In the genomic region with DNA sequence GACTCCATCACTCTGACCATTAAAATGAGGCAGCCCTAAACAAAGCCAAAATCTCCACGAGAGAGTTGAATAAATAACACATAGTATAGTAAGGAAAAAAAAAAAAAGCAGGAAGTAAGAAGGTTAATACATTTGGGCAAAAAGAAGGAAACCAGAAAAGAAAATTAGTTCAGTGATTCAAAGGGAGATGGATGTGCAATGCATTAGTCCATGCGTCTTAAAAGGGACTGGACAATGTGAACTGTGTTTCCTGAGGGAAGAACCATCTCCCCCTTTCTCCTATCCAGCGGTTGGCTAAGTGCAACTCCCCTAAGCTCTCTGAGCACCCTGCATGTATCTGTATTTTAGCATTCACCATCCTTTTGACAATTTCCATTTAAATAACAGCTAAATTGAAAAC, we compare ENCODE assay signal across 8 cellular contexts. TPM values are rescaled to one million over a fixed set of nuclear protein-coding genes. Genes with fewer than 3 reads are reported as not detected.
DNase-seq lines count a peak whose midpoint lies in the region; ATAC-seq, FAIRE-seq and TF ChIP-seq lines count a peak whose summit lies in the region.

No MANE protein-coding gene starts in this region.

- FAIRE-seq in GM18507 (lab: Jason Lieb, UNC): peak; percentile 21

- peaks cover 5% of the 10 kb centered on the region for H3K4me1 ChIP-seq in fibroblast of lung (ENCODE audit: control insufficient read depth, extremely low read depth, insufficient read depth, low read length)
- peaks cover 27 to 33% of the 10 kb centered on the region in 2 donors for H3K4me1 ChIP-seq in gastrocnemius medialis

- no peak for TF ChIP-seq POLR2A in gastrocnemius medialis (IDR thresholded peaks at IDR 0.05)

- H3K79me2 ChIP-seq in fibroblast of lung (ENCODE audit: control insufficient read depth, insufficient read depth, low read length): peaks cover 37% of the 10 kb centered on the region

- H3K27me3 ChIP-seq in fibroblast of lung (ENCODE audit: control insufficient read depth, insufficient read depth, low read length): no peaks in the 10 kb centered on the region
- no peaks in the 10 kb centered on the region for H3K27me3 ChIP-seq in gastrocnemius medialis

- H4K20me1 ChIP-seq in fibroblast of lung (ENCODE audit: control insufficient read depth, extremely low read depth, insufficient read depth, low read length): no peaks in the 10 kb centered on the region

- TF ChIP-seq CTCF in fibroblast of lung (conservative IDR thresholded peaks at IDR 0.05 in 1 of 2, IDR thresholded peaks at IDR 0.05 in 1 of 2; ENCODE audit: low read depth in 1 of 2, low read length in 2 of 2): no peak
- TF ChIP-seq CTCF in gastrocnemius medialis (IDR thresholded peaks at IDR 0.05 in 4 of 5, conservative IDR thresholded peaks at IDR 0.05 in 1 of 5): no peak

- no peak for ATAC-seq in gastrocnemius medialis
- ATAC-seq in GM21619 (IDR thresholded peaks at IDR 0.05; ENCODE audit: unreplicated experiment): no peak
- no peak for ATAC-seq in HG03025 (IDR thresholded peaks at IDR 0.05; ENCODE audit: low FRiP score, unreplicated experiment)

- no peak overlapping the region for H3K9ac ChIP-seq in fibroblast of lung (ENCODE audit: insufficient read depth, low read length)

- peak overlapping the region; percentile 80 to 95 (median 90) for H3K4me3 ChIP-seq in fibroblast of lung (replicated peaks in 1 of 4; ENCODE audit: control extremely low read depth in 1 of 4, insufficient read depth in 1 of 4, low read depth in 3 of 4, low read length in 4 of 4)
- H3K4me3 ChIP-seq in gastrocnemius medialis: peak overlapping the region; percentile 64 to 94 (median 91)

- DNase-seq in GM18507 (ENCODE audit: extremely low spot score, insufficient read length, low read depth): no peak
- peak; percentile 39 for DNase-seq in SK-MEL-5 (ENCODE audit: low read depth, low spot score)
- DNase-seq in fibroblast of lung (ENCODE audit: low read depth in 2 of 2): peak in 1 of 2 donors; percentile 17
- no peak for DNase-seq in gastrocnemius medialis
- DNase-seq in NCI-H774 (lab: John Stamatoyannopoulos, UW): no peak
- no peak for DNase-seq in activated CD4-positive, alpha-beta T cell treated with anti-CD3 and anti-CD28 coated beads for 1 hour

- H3K36me3 ChIP-seq in fibroblast of lung (ENCODE audit: control insufficient read depth, insufficient read depth, low read length) (peaks cover 2% of the 10 kb centered on the region), gastrocnemius medialis (peaks cover 0 to 35% of the 10 kb centered on the region in 2 donors)

- H3K4me2 ChIP-seq in fibroblast of lung (ENCODE audit: extremely low read depth, insufficient read depth, low read length): peak overlapping the region; percentile 97

- no peak overlapping the region for H2AFZ ChIP-seq in fibroblast of lung (ENCODE audit: low read length)

- intact Hi-C loops in gastrocnemius medialis (cut with DNase I; ENCODE audit: low total_unique reads): loop anchor here (2.0 to 10.0 kb wide), 4 partner anchors 65 to 1947 kb away; partner anchors contain the start of genes BTF3, CERT1, GCNT4 and HEXB

- H3K9me3 ChIP-seq in fibroblast of lung (ENCODE audit: control insufficient read depth, insufficient read depth, low read depth, low read length) (no peaks in the 10 kb centered on the region), gastrocnemius medialis (no peaks in the 10 kb centered on the region)

- H3K27ac ChIP-seq in fibroblast of lung (ENCODE audit: insufficient read depth, low read length): peak overlapping the region; percentile 97
- H3K27ac ChIP-seq in gastrocnemius medialis: peak overlapping the region; percentile 88 to 96 (median 95)

- in situ Hi-C loops in SK-MEL-5 (cut with HindIII; ENCODE audit: low pct_unique_long_range_greater_than_20kb, low sequenced_read_pairs) (no loop called here), gastrocnemius medialis (cut with MboI; ENCODE audit: low sequenced_read_pairs in 4 of 4) (loop anchor here in 1 of 4 donors (25.0 kb wide), 1 partner anchor 1198 kb away; the partner anchor contains the start of genes GFM2 and NSA2)

RNA-seq across cellular contexts. Expression of gene ANKRA2, which starts 1.4 kb away (rescaled TPM):
- total RNA-seq in SK-MEL-5 (2014; rRNA removed; shearing (Covaris generic)): 29.2 and 35.3 TPM in 2 replicates
- 13.0 TPM in 2 replicates for polyA plus RNA-seq in SK-MEL-5 (2015; cell fraction: cytosol; rRNA removed)
- 79.3 and 126 TPM in 2 replicates for polyA plus RNA-seq in SK-MEL-5 (2015; cell fraction: nucleus; rRNA removed)
- total RNA-seq in fibroblast of lung (29.7 and 31.1 TPM in 2 replicates), gastrocnemius medialis (10 to 100 TPM in 3 of 4 donors, 1 to 10 TPM in 1; 9.2 to 17.1 (median 12.7) TPM)
- 10.4 and 15.0 TPM in 2 replicates for polyA plus RNA-seq in fibroblast of lung
- polyA plus RNA-seq in fibroblast of lung (2012): 7.4 and 8.8 TPM in 2 replicates
- polyA minus RNA-seq in fibroblast of lung (ENCODE audit: low replicate concordance): 1.9 TPM in 1 of 2 replicates, not detected in the other

RNA-seq across cellular contexts. Expression of gene UTP15, which starts 1.5 kb away (rescaled TPM):
- 50.3 and 56.7 TPM in 2 replicates for total RNA-seq in SK-MEL-5 (2014; rRNA removed; shearing (Covaris generic))
- 21.2 and 22.4 TPM in 2 replicates for polyA plus RNA-seq in SK-MEL-5 (2015; cell fraction: cytosol; rRNA removed)
- polyA plus RNA-seq in SK-MEL-5 (2015; cell fraction: nucleus; rRNA removed): 91.9 and 166 TPM in 2 replicates
- 17.0 and 20.8 TPM in 2 replicates for total RNA-seq in fibroblast of lung
- polyA plus RNA-seq in fibroblast of lung: 13.2 and 19.5 TPM in 2 replicates
- 8.1 and 11.7 TPM in 2 replicates for polyA plus RNA-seq in fibroblast of lung (2012)
- polyA minus RNA-seq in fibroblast of lung (ENCODE audit: low replicate concordance): 1.1 and 3.1 TPM in 2 replicates
- 10 to 100 TPM in 3 of 4 donors, 1 to 10 TPM in 1; 8.3 to 26.9 (median 15.4) TPM for total RNA-seq in gastrocnemius medialis
